In the genomic region with DNA sequence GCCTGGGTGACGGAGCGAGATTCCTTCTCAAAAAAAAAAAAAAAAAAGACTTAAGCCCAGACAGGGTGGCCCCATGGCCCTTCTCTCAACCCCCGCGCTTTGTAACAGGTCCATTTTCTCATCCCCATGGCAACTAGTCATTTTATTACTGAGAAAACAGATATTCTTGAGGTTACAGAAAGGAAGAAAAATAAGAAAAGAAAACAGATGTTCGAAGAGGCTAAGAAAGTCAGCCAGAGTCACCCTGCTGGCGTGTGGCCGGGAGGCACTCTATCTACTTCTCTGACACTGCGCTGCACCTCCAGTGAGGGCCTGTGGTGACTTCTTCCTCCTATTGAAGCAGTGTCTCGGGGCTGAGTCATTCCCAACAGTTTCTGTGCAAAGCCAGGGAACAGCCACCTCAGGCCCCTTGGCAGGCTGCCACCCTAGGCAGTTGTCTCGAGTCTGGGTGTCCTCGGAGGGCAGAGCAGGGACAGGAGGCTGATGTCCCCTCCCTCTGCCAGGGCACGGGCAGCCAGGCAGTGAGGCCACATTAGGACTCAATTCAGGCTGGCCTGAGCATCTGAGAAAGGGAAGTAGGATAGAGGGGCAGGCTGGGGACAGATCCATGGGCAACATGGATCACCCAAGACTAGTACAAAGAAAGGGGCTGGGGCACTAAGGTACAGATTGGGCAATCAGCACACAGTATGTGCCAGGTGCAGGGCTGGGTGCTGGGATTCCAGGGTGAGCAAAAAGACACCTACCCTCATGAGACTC, we compare ENCODE assay signal across 8 cellular contexts. TPM values are rescaled to one million over a fixed set of nuclear protein-coding genes. Genes with fewer than 3 reads are reported as not detected.
A peak's percentile ranks its signal among the peaks of the same experiment; 100 is the strongest.
DNase-seq lines count a peak whose midpoint lies in the region; ATAC-seq and TF ChIP-seq lines count a peak whose summit lies in the region.

No MANE protein-coding gene starts in this region.

- peak in 1 of 2 donors; percentile 52 for TF ChIP-seq POLR2A in adrenal gland (IDR thresholded peaks at IDR 0.05)

- peak overlapping the region; percentile 61; the same call in 1 of the 2 replicates for H3K27ac ChIP-seq in ACC112 (ENCODE audit: low read depth, low read length)
- H3K27ac ChIP-seq in adrenal gland: peak overlapping the region in 4 of 5 donors; percentile 4 to 82 (median 70)
- peak overlapping the region; percentile 77 for H3K27ac ChIP-seq in left ventricle myocardium inferior (replicated peaks)

- intact Hi-C loops in adrenal gland (cut with DNase I): no loop called here
- intact Hi-C loops in left ventricle myocardium inferior (cut with micrococcal nuclease): no loop called here

- DNase-seq in GM04504 (ENCODE audit: low read depth) (peak; percentile 81), NCI-H2196 (lab: John Stamatoyannopoulos, UW; ENCODE audit: unreplicated experiment) (peak; percentile 94), adrenal gland (peak; percentile 93 to 99 (median 99)), left ventricle myocardium inferior (peak; percentile 83), renal cortical epithelial cell (ENCODE audit: low read depth) (peak; percentile 87)

- TF ChIP-seq CTCF in adrenal gland (IDR thresholded peaks at IDR 0.05) (peak in 5 of 6 experiments; percentile 8 to 42 (median 14)), left ventricle myocardium inferior (IDR thresholded peaks at IDR 0.05; ENCODE audit: borderline replicate concordance) (no peak)

- H3K9me3 ChIP-seq in adrenal gland (replicated peaks in 1 of 3) (no peaks in the 10 kb centered on the region), left ventricle myocardium inferior (replicated peaks) (peaks cover 10% of the 10 kb centered on the region)

- WGBS in adrenal gland, 4 donors: 10 to 28% (median 13%) methylated on average over 8 to 12 of the region's 12 CpGs

- H3K4me3 ChIP-seq in ACC112 (ENCODE audit: low read depth, low read length) (peak overlapping the region; percentile 52; the same call in 1 of the 2 replicates), adrenal gland (no peak overlapping the region), left ventricle myocardium inferior (peak overlapping the region; percentile 17)

- H3K4me1 ChIP-seq in ACC112 (ENCODE audit: control insufficient read depth, insufficient read depth, low read length, unreplicated experiment): peaks cover 10% of the 10 kb centered on the region
- peaks cover 0 to 17% of the 10 kb centered on the region in 2 donors for H3K4me1 ChIP-seq in adrenal gland (replicated peaks in 1 of 2)
- peaks cover 18% of the 10 kb centered on the region for H3K4me1 ChIP-seq in left ventricle myocardium inferior

- H3K79me2 ChIP-seq in ACC112 (ENCODE audit: control insufficient read depth, insufficient read depth, low read length, unreplicated experiment): no peaks in the 10 kb centered on the region

- H3K36me3 ChIP-seq in ACC112 (ENCODE audit: insufficient read depth, low read length) (no peaks in the 10 kb centered on the region), adrenal gland (replicated peaks in 1 of 2) (no peaks in the 10 kb centered on the region), left ventricle myocardium inferior (no peaks in the 10 kb centered on the region)

- H2AFZ ChIP-seq in ACC112 (ENCODE audit: low read length, unreplicated experiment): no peak overlapping the region

- ATAC-seq in HG03342 (IDR thresholded peaks at IDR 0.05; ENCODE audit: unreplicated experiment) (no peak), GM18907 (IDR thresholded peaks at IDR 0.05; ENCODE audit: unreplicated experiment) (no peak)

- no peaks in the 10 kb centered on the region for H3K27me3 ChIP-seq in ACC112 (ENCODE audit: insufficient read depth, low read length)
- no peaks in the 10 kb centered on the region for H3K27me3 ChIP-seq in adrenal gland
- H3K27me3 ChIP-seq in left ventricle myocardium inferior (ENCODE audit: low read depth): no peaks in the 10 kb centered on the region

RNA-seq across cellular contexts. Expression of a gene that starts 16.4 kb away (rescaled TPM):
- total RNA-seq in adrenal gland: 100 to 1,000 TPM in 1 of 8 donors, 10 to 100 TPM in 7; 28.1 to 119 (median 64.3) TPM
- polyA plus RNA-seq in adrenal gland: 100 to 1,000 TPM in 1 of 3 donors, 10 to 100 TPM in 2; 46.0 to 124 (median 58.5) TPM
- total RNA-seq in left ventricle myocardium inferior: 25.6 TPM
- 17.2 and 49.8 TPM in 2 replicates for total RNA-seq in renal cortical epithelial cell

RNA-seq across cellular contexts. Expression of a gene that starts 19.3 kb away (rescaled TPM):
- total RNA-seq in adrenal gland: not detected
- under 1 TPM in 1 of 3 donors, not detected in 2; 0.10 TPM for polyA plus RNA-seq in adrenal gland
- total RNA-seq in left ventricle myocardium inferior: not detected
- total RNA-seq in renal cortical epithelial cell: not detected in 2 replicates

RNA-seq across cellular contexts. Expression of a gene that starts 28.6 kb away (rescaled TPM):
- 100 to 1,000 TPM; 113 to 180 (median 135) TPM for total RNA-seq in adrenal gland
- 100 to 1,000 TPM in 1 of 3 donors, 10 to 100 TPM in 2; 32.7 to 122 (median 33.9) TPM for polyA plus RNA-seq in adrenal gland
- total RNA-seq in left ventricle myocardium inferior: 32.1 TPM
- total RNA-seq in renal cortical epithelial cell: 55.3 and 97.8 TPM in 2 replicates

RNA-seq across cellular contexts. Expression of a gene that starts 28.8 kb away (rescaled TPM):
- total RNA-seq in adrenal gland (1,000 to 10,000 TPM in 5 of 8 donors, 100 to 1,000 TPM in 3; 361 to 1,303 (median 1,029) TPM), left ventricle myocardium inferior (629 TPM), renal cortical epithelial cell (166 and 286 TPM in 2 replicates)
- polyA plus RNA-seq in adrenal gland: 1,000 to 10,000 TPM in 2 of 3 donors, 100 to 1,000 TPM in 1; 656 to 2,488 (median 2,066) TPM

RNA-seq across cellular contexts. Expression of a gene that starts 31.0 kb away (rescaled TPM):
- total RNA-seq in adrenal gland (100 to 1,000 TPM in 7 of 8 donors, 10 to 100 TPM in 1; 87.0 to 333 (median 146) TPM), left ventricle myocardium inferior (74.6 TPM), renal cortical epithelial cell (223 and 251 TPM in 2 replicates)
- 100 to 1,000 TPM in 2 of 3 donors, 10 to 100 TPM in 1; 33.0 to 131 (median 106) TPM for polyA plus RNA-seq in adrenal gland

Comparison
In these comparisons a context has a peak if more than half of its experiments do, and no peak if none do; other contexts are left out.
1. H3K4me3 ChIP-seq: peak in ACC112 (single experiment) and left ventricle myocardium inferior (single experiment); none in adrenal gland (0 of 4).
2. Peak in every context shown above with its lines, with median percentiles within 50 percentile points of each other: H3K27ac ChIP-seq and DNase-seq.